In the genomic region with DNA sequence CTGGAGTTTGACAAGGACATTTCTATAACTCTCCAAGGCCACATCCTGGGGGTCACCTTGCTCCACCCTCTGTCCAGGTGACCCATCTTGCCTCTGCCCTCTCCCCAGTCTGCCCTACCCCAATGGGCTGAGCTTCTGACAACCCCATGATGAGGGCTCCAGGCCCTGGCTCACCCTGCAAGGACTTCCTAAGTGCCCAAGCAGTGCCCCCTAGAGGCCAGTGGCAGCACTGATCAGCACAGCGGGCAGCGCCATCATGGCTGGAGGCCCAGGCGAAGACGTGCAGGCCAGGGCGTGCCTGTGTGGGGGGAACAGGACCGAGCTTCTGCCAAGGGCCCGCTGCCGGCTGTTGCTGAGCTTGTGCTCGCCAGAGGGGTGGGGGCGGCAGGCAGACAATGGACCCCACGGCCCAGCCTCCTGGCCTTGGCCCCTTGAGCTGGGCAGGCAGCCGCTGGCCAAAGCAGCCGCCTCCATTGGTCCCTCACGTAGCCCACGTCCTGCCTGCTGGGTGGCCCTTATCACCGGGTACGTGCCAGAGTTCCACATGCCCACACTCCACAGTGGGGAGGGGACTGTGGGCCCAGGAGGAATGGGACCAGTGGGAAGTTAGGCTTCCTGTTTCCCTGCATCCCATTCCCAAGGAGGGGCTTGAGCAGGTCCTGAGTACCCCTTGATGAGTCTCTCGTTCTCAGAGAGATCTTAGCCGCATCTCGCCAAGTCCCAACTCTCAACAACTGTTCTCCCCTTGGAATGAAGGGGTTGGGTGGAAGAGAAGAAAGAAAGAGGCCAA, we compare ENCODE assay signal across 1 cellular context.
TF ChIP-seq lines count a peak whose summit lies in the region.

No MANE protein-coding gene starts in this region.

TF ChIP-seq in K562, 482 proteins besides CTCF, POLR2A, EP300 and RAD21 (continued from another document and continues in another):
- TF ChIP-seq ZNF133 (CRISPR knock-in tag; IDR thresholded peaks at IDR 0.05): peak; percentile 32; the same call in 1 of the 2 replicates
- TF ChIP-seq TAF1 (IDR thresholded peaks at IDR 0.05; ENCODE audit: control insufficient read depth, extremely low read depth, insufficient read depth, low read length, severe bottlenecking): no peak
- TF ChIP-seq, protein P1, sequence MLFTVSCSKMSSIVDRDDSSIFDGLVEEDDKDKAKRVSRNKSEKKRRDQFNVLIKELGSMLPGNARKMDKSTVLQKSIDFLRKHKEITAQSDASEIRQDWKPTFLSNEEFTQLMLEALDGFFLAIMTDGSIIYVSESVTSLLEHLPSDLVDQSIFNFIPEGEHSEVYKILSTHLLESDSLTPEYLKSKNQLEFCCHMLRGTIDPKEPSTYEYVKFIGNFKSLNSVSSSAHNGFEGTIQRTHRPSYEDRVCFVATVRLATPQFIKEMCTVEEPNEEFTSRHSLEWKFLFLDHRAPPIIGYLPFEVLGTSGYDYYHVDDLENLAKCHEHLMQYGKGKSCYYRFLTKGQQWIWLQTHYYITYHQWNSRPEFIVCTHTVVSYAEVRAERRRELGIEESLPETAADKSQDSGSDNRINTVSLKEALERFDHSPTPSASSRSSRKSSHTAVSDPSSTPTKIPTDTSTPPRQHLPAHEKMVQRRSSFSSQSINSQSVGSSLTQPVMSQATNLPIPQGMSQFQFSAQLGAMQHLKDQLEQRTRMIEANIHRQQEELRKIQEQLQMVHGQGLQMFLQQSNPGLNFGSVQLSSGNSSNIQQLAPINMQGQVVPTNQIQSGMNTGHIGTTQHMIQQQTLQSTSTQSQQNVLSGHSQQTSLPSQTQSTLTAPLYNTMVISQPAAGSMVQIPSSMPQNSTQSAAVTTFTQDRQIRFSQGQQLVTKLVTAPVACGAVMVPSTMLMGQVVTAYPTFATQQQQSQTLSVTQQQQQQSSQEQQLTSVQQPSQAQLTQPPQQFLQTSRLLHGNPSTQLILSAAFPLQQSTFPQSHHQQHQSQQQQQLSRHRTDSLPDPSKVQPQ (CRISPR knock-in tag; IDR thresholded peaks at IDR 0.05; ENCODE audit: borderline replicate concordance): no peak
- TF ChIP-seq, protein P2, sequence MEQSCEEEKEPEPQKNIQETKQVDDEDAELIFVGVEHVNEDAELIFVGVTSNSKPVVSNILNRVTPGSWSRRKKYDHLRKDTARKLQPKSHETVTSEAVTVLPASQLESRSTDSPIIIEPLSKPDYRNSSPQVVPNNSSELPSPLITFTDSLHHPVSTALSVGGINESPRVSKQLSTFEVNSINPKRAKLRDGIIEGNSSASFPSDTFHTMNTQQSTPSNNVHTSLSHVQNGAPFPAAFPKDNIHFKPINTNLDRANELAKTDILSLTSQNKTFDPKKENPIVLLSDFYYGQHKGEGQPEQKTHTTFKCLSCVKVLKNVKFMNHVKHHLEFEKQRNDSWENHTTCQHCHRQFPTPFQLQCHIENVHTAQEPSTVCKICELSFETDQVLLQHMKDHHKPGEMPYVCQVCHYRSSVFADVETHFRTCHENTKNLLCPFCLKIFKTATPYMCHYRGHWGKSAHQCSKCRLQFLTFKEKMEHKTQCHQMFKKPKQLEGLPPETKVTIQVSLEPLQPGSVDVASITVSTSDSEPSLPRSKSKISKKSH (CRISPR knock-in tag; IDR thresholded peaks at IDR 0.05): 0 out of 2 replicates have a peak, but pooled peaks have one; percentile 58
- TF ChIP-seq GTF2E2 (tag; IDR thresholded peaks at IDR 0.05): peak; percentile 84
- TF ChIP-seq RBFOX2 (IDR thresholded peaks at IDR 0.05; ENCODE audit: low read depth, low read length): peak; percentile 75
- no peak for TF ChIP-seq NR2C1 (IDR thresholded peaks at IDR 0.05)
- TF ChIP-seq NR2C1 (tag; IDR thresholded peaks at IDR 0.05): peak; percentile 28; the same call in 1 of the 2 replicates
- TF ChIP-seq, protein P3, sequence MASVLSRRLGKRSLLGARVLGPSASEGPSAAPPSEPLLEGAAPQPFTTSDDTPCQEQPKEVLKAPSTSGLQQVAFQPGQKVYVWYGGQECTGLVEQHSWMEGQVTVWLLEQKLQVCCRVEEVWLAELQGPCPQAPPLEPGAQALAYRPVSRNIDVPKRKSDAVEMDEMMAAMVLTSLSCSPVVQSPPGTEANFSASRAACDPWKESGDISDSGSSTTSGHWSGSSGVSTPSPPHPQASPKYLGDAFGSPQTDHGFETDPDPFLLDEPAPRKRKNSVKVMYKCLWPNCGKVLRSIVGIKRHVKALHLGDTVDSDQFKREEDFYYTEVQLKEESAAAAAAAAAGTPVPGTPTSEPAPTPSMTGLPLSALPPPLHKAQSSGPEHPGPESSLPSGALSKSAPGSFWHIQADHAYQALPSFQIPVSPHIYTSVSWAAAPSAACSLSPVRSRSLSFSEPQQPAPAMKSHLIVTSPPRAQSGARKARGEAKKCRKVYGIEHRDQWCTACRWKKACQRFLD (CRISPR knock-in tag; IDR thresholded peaks at IDR 0.05): peak; percentile 83; the same call in 1 of the 2 replicates
- peak; percentile 83; the same call in 1 of the 2 replicates for TF ChIP-seq NFRKB (IDR thresholded peaks at IDR 0.05; ENCODE audit: low read depth)
- TF ChIP-seq, protein P4, sequence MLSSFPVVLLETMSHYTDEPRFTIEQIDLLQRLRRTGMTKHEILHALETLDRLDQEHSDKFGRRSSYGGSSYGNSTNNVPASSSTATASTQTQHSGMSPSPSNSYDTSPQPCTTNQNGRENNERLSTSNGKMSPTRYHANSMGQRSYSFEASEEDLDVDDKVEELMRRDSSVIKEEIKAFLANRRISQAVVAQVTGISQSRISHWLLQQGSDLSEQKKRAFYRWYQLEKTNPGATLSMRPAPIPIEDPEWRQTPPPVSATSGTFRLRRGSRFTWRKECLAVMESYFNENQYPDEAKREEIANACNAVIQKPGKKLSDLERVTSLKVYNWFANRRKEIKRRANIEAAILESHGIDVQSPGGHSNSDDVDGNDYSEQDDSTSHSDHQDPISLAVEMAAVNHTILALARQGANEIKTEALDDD (IDR thresholded peaks at IDR 0.05): no peak
- 0 out of 2 replicates have a peak, but pooled peaks have one; percentile 23 for TF ChIP-seq ZNF764 (CRISPR knock-in tag; IDR thresholded peaks at IDR 0.05; ENCODE audit: low read depth)
- TF ChIP-seq RBM15 (IDR thresholded peaks at IDR 0.05; ENCODE audit: insufficient read depth, low read length): no peak
- no peak for TF ChIP-seq PHF21A (IDR thresholded peaks at IDR 0.05; ENCODE audit: borderline replicate concordance, low read depth)
- peak; percentile 55 for TF ChIP-seq BHLHE40 (IDR thresholded peaks at IDR 0.05; ENCODE audit: low read length)
- TF ChIP-seq ZNF24 (IDR thresholded peaks at IDR 0.05): peak; percentile 42; the same call in 1 of the 2 replicates
- TF ChIP-seq CSDE1 (IDR thresholded peaks at IDR 0.05): no peak
- TF ChIP-seq, protein P5, sequence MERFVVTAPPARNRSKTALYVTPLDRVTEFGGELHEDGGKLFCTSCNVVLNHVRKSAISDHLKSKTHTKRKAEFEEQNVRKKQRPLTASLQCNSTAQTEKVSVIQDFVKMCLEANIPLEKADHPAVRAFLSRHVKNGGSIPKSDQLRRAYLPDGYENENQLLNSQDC (CRISPR knock-in tag; IDR thresholded peaks at IDR 0.05): no peak
- peak; percentile 72; the same call in 1 of the 2 replicates for TF ChIP-seq ZNF583 (CRISPR knock-in tag; IDR thresholded peaks at IDR 0.05)
- no peak for TF ChIP-seq FOXA1 (IDR thresholded peaks at IDR 0.05; ENCODE audit: borderline replicate concordance)
- peak; percentile 82 for TF ChIP-seq SMAD3 (CRISPR knock-in tag; conservative IDR thresholded peaks at IDR 0.05)
- peak; percentile 49; the same call in 1 of the 2 replicates for TF ChIP-seq HSF4 (CRISPR knock-in tag; IDR thresholded peaks at IDR 0.05; ENCODE audit: borderline replicate concordance)
- peak; percentile 90 for TF ChIP-seq ZBTB17 (CRISPR knock-in tag; IDR thresholded peaks at IDR 0.05)
- TF ChIP-seq MAZ (CRISPR knock-in tag; conservative IDR thresholded peaks at IDR 0.05 in 1 of 2, IDR thresholded peaks at IDR 0.05 in 1 of 2): peak; percentile 70 to 93
- TF ChIP-seq TBP (optimal IDR thresholded peaks at IDR 0.05; ENCODE audit: low read depth, low read length): peak; percentile 21
- TF ChIP-seq GABPB1 (CRISPR knock-in tag; IDR thresholded peaks at IDR 0.05): peak; percentile 58; the same call in 1 of the 2 replicates
- TF ChIP-seq SMARCA5 (IDR thresholded peaks at IDR 0.05): peak; percentile 51; the same call in 1 of the 2 replicates
- peak; percentile 84 for TF ChIP-seq HNRNPL (IDR thresholded peaks at IDR 0.05; ENCODE audit: low read depth, low read length)
- TF ChIP-seq, protein P6, sequence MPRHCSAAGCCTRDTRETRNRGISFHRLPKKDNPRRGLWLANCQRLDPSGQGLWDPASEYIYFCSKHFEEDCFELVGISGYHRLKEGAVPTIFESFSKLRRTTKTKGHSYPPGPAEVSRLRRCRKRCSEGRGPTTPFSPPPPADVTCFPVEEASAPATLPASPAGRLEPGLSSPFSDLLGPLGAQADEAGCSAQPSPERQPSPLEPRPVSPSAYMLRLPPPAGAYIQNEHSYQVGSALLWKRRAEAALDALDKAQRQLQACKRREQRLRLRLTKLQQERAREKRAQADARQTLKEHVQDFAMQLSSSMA (CRISPR knock-in tag; IDR thresholded peaks at IDR 0.05): 0 out of 2 replicates have a peak, but pooled peaks have one; percentile 39
- TF ChIP-seq SIN3B (IDR thresholded peaks at IDR 0.05; ENCODE audit: low read depth): no peak
- no peak for TF ChIP-seq EGR1 (conservative IDR thresholded peaks at IDR 0.05)
- TF ChIP-seq HDAC2 (IDR thresholded peaks at IDR 0.05): peak; percentile 81
- TF ChIP-seq HDAC8 (tag; IDR thresholded peaks at IDR 0.05): peak; percentile 82; the same call in 1 of the 2 replicates
- TF ChIP-seq, protein P7, sequence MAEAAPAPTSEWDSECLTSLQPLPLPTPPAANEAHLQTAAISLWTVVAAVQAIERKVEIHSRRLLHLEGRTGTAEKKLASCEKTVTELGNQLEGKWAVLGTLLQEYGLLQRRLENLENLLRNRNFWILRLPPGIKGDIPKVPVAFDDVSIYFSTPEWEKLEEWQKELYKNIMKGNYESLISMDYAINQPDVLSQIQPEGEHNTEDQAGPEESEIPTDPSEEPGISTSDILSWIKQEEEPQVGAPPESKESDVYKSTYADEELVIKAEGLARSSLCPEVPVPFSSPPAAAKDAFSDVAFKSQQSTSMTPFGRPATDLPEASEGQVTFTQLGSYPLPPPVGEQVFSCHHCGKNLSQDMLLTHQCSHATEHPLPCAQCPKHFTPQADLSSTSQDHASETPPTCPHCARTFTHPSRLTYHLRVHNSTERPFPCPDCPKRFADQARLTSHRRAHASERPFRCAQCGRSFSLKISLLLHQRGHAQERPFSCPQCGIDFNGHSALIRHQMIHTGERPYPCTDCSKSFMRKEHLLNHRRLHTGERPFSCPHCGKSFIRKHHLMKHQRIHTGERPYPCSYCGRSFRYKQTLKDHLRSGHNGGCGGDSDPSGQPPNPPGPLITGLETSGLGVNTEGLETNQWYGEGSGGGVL (CRISPR knock-in tag; IDR thresholded peaks at IDR 0.05): no peak
- TF ChIP-seq FOSL1 (tag; conservative IDR thresholded peaks at IDR 0.05): 0 out of 2 replicates have a peak, but pooled peaks have one; percentile 26
- TF ChIP-seq, protein P8, sequence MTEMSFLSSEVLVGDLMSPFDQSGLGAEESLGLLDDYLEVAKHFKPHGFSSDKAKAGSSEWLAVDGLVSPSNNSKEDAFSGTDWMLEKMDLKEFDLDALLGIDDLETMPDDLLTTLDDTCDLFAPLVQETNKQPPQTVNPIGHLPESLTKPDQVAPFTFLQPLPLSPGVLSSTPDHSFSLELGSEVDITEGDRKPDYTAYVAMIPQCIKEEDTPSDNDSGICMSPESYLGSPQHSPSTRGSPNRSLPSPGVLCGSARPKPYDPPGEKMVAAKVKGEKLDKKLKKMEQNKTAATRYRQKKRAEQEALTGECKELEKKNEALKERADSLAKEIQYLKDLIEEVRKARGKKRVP (CRISPR knock-in tag; IDR thresholded peaks at IDR 0.05): peak; percentile 80
- peak; percentile 50 for TF ChIP-seq ETS2 (tag; IDR thresholded peaks at IDR 0.05; ENCODE audit: borderline replicate concordance, poor library complexity, severe bottlenecking)
- peak; percentile 40; the same call in 1 of the 2 replicates for TF ChIP-seq GABPA (tag; conservative IDR thresholded peaks at IDR 0.05; ENCODE audit: low read depth)
- TF ChIP-seq SP1 (CRISPR knock-in tag; IDR thresholded peaks at IDR 0.05): peak; percentile 49; the same call in 1 of the 2 replicates
- TF ChIP-seq PURB (CRISPR knock-in tag; IDR thresholded peaks at IDR 0.05; ENCODE audit: low read depth): no peak
- no peak for TF ChIP-seq ZNF707 (CRISPR knock-in tag; conservative IDR thresholded peaks at IDR 0.05)
- no peak for TF ChIP-seq HEY1 (CRISPR knock-in tag; IDR thresholded peaks at IDR 0.05; ENCODE audit: borderline replicate concordance)
- no peak for TF ChIP-seq NR2C2 (CRISPR knock-in tag; IDR thresholded peaks at IDR 0.05)
- TF ChIP-seq NR2C2 (tag; IDR thresholded peaks at IDR 0.05): peak; percentile 41
- peak; percentile 89 for TF ChIP-seq XRCC5 (IDR thresholded peaks at IDR 0.05; ENCODE audit: low read depth, low read length)
- TF ChIP-seq ZEB2 (IDR thresholded peaks at IDR 0.05): no peak; the same call in 1 of the 2 replicates
- peak; percentile 74; the same call in 1 of the 2 replicates for TF ChIP-seq KLF6 (CRISPR knock-in tag; IDR thresholded peaks at IDR 0.05; ENCODE audit: borderline replicate concordance)
- TF ChIP-seq, protein P9, sequence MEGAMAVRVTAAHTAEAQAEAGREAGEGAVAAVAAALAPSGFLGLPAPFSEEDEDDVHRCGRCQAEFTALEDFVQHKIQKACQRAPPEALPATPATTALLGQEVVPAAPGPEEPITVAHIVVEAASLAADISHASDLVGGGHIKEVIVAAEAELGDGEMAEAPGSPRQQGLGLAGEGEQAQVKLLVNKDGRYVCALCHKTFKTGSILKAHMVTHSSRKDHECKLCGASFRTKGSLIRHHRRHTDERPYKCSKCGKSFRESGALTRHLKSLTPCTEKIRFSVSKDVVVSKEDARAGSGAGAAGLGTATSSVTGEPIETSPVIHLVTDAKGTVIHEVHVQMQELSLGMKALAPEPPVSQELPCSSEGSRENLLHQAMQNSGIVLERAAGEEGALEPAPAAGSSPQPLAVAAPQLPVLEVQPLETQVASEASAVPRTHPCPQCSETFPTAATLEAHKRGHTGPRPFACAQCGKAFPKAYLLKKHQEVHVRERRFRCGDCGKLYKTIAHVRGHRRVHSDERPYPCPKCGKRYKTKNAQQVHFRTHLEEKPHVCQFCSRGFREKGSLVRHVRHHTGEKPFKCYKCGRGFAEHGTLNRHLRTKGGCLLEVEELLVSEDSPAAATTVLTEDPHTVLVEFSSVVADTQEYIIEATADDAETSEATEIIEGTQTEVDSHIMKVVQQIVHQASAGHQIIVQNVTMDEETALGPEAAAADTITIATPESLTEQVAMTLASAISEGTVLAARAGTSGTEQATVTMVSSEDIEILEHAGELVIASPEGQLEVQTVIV (CRISPR knock-in tag; IDR thresholded peaks at IDR 0.05; ENCODE audit: borderline replicate concordance): 0 out of 2 replicates have a peak, but pooled peaks have one; percentile 61
- no peak for TF ChIP-seq ATF1 (CRISPR knock-in tag; IDR thresholded peaks at IDR 0.05)
- TF ChIP-seq ATF1 (tag; IDR thresholded peaks at IDR 0.05): peak; percentile 56
- TF ChIP-seq, protein P10, sequence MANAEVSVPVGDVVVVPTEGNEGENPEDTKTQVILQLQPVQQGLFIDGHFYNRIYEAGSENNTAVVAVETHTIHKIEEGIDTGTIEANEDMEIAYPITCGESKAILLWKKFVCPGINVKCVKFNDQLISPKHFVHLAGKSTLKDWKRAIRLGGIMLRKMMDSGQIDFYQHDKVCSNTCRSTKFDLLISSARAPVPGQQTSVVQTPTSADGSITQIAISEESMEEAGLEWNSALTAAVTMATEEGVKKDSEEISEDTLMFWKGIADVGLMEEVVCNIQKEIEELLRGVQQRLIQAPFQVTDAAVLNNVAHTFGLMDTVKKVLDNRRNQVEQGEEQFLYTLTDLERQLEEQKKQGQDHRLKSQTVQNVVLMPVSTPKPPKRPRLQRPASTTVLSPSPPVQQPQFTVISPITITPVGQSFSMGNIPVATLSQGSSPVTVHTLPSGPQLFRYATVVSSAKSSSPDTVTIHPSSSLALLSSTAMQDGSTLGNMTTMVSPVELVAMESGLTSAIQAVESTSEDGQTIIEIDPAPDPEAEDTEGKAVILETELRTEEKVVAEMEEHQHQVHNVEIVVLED (CRISPR knock-in tag; IDR thresholded peaks at IDR 0.05): peak; percentile 61
